34 cellular contexts compared by ENCODE assay signal in the genomic region with DNA sequence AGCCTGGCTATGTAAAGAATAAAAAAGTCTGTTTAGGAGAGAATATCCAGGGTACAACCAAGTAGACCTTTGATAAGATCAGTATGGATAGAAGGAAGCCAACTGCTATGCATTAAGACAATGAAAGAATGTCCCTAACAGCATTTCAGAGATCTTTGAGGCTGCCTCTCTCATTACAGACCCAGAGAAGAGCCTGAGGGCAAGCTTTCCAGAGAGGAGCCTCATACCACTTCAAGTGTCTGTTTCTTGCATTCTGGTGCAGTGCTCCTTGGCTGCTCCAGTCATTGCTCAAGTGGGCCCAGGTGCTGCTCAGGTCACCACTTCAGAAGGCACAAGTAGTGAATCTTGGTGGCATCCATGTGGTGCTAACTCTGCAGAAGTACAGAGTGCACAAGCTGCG.
"Had no signal": no experiment of that assay in that cellular context is flagged by ENCODE, and none has a peak within 500 bp of the region (broad histone marks: within the 10 kb centered on the region; RNA-seq: fewer than 3 reads in every experiment).

No MANE protein-coding gene starts in this region.

- DNase-seq: activated CD4-positive, alpha-beta memory T cell treated with anti-CD3 and anti-CD28 coated beads for 36 hours; activated CD4-positive, alpha-beta T cell treated with anti-CD3 and anti-CD28 coated beads for 36 hours; activated CD4-positive, alpha-beta T cell treated with anti-CD3 and anti-CD28 coated beads, Interleukin-2, amount 10 ng/mL, durations not matched to agents 24 days and 14 days; activated CD4-positive, CD25-positive, alpha-beta regulatory T cell; activated CD4-positive, CD25-positive, alpha-beta regulatory T cell treated with anti-CD3 and anti-CD28 coated beads, Interleukin-2, amount 50 U/mL, for 72 hours; activated CD8-positive, alpha-beta memory T cell treated with anti-CD3 and anti-CD28 coated beads, Interleukin-2, amount 10 ng/mL, durations not matched to agents 7 days and 5 days; activated CD8-positive, alpha-beta memory T cell treated with anti-CD3 and anti-CD28 coated beads, Interleukin-2, amount 50 U/mL, for 4 hours; activated CD8-positive, alpha-beta T cell treated with anti-CD3 and anti-CD28 coated beads, Interleukin-2, amount 10 ng/mL, durations not matched to agents 7 days and 5 days; activated effector memory CD4-positive, alpha-beta T cell treated with Interleukin-2 at 50 U/mL for 16 hours; activated gamma-delta T cell treated with Interleukin-2 at 50 U/mL for 16 hours; activated naive CD4-positive, alpha-beta T cell treated with anti-CD3 and anti-CD28 coated beads, Interleukin-2, amount 50 U/mL, for 16 hours; activated naive CD4-positive, alpha-beta T cell treated with Interleukin-2 at 50 U/mL for 16 hours; activated naive CD8-positive, alpha-beta T cell treated with anti-CD3 and anti-CD28 coated beads, Interleukin-2, amount 50 U/mL, for 24 hours; activated T-cell treated with anti-CD3 and anti-CD28 coated beads for 4 hours; activated T-cell treated with anti-CD3 and anti-CD28 coated beads, Interleukin-2, amount 50 U/mL, for 4 hours; adrenal gland; amygdala; aorta; body of pancreas; caudate nucleus; cortex of kidney; dermis blood vessel endothelial cell; effector CD4-positive, alpha-beta T cell; effector memory CD8-positive, alpha-beta T cell; erythroblast; esophagus squamous epithelium; foreskin melanocyte; heart right ventricle; T-helper 1 cell; T-helper 17 cell; T1000; WERI-Rb-1 had no signal

- H3K27me3 ChIP-seq: adrenal gland, body of pancreas, esophagus squamous epithelium, gastroesophageal sphincter, heart right ventricle had no signal

- H3K9me3 ChIP-seq: adrenal gland, body of pancreas had no signal

- H3K36me3 ChIP-seq: adrenal gland, esophagus squamous epithelium, gastroesophageal sphincter, heart right ventricle, WERI-Rb-1 had no signal

- ATAC-seq: activated CD4-positive, alpha-beta T cell treated with anti-CD3 and anti-CD28 coated beads for 36 hours; activated CD8-positive, alpha-beta memory T cell treated with anti-CD3 and anti-CD28 coated beads, Interleukin-2, amount 10 ng/mL, durations not matched to agents 7 days and 5 days; activated CD8-positive, alpha-beta T cell treated with anti-CD3 and anti-CD28 coated beads, Interleukin-2, amount 10 ng/mL, durations not matched to agents 7 days and 5 days; activated naive CD8-positive, alpha-beta T cell treated with anti-CD3 and anti-CD28 coated beads, Interleukin-2, amount 50 U/mL, for 24 hours; activated T-cell treated with anti-CD3 and anti-CD28 coated beads, Interleukin-2, amount 50 U/mL, for 4 hours; activated T-helper 17 cell treated with anti-CD3 and anti-CD28 coated beads, Interleukin-2, amount 50 U/mL, for 72 hours; body of pancreas; effector memory CD8-positive, alpha-beta T cell; gastroesophageal sphincter; heart right ventricle; T-helper 17 cell had no signal

- H3K4me3 ChIP-seq: adrenal gland, body of pancreas, esophagus squamous epithelium, gastroesophageal sphincter, heart right ventricle had no signal

- H3K4me1 ChIP-seq: adrenal gland, body of pancreas, esophagus squamous epithelium, gastroesophageal sphincter, heart right ventricle had no signal

- H3K27ac ChIP-seq: adrenal gland, body of pancreas, esophagus squamous epithelium, gastroesophageal sphincter, heart right ventricle, WERI-Rb-1 had no signal
